Comparison of ENCODE assay signal across 21 cellular contexts in the genomic region with DNA sequence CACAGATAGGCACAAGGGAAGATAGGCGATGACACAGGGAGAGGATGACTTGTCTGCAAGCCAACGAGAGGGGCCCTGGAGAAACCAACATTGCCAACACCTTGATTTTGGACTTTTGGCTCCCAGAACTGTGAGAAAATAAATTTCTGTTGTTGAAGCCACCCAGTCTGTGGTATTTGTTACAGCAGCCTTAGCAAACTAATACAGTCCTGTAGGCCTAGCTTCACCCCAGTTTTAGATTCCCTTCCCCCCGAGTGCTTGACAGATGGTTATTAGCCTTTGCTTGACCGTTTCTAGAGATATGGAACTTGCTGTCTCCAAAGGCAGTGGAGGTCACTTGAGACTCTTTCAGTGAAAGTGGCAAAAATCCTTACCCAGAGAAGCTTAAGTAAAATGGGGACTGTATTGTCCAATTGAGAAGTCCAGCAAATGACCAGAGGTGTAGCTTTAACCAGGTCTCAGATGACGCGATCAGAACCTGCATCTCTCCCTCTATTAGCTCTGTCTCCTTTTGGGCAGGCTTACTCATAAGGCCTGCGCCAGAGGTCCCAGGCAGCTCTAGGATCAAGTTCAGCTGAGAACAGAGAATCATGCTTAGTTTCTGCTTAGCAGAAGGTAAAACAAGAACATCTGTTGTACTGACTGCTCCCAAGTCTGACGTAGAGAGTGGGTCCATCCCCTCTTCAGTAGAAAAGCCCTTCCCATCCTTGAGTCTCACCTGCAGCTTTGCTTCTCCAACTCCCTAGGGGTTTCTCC.
"Had no signal": no experiment of that assay in that cellular context is flagged by ENCODE, and none has a peak within 500 bp of the region (broad histone marks: within the 10 kb centered on the region; RNA-seq: fewer than 3 reads in every experiment).

No MANE protein-coding gene starts in this region.

- DNase-seq: activated T-cell treated with anti-CD3 and anti-CD28 coated beads, Interleukin-2, amount 50 U/mL, for 24 hours; heart right ventricle; islet precursor cell; left cardiac atrium; midbrain; pancreas; right cardiac atrium; stimulated activated CD4-positive, alpha-beta T cell treated with anti-CD3 and anti-CD28 coated beads, Interleukin-12 subunit alpha, Interleukin-12 subunit beta, amount 100 ng/mL, for 4 hours; stimulated activated CD4-positive, alpha-beta T cell treated with anti-CD3 and anti-CD28 coated beads, Interleukin-1b, Interleukin-23, amount 100 ng/mL, for 48 hours; stomach; T1000; transverse colon; uterus had no signal

- H3K9me3 Mint-ChIP-seq: activated naive CD4-positive, alpha-beta T cell treated with anti-CD3 and anti-CD28 coated beads, Interleukin-2, amount 50 U/mL, for 72 hours; activated T-cell treated with anti-CD3 and anti-CD28 coated beads, Interleukin-2, amount 50 U/mL, for 24 hours; nephron; stimulated activated effector memory CD8-positive, alpha-beta T cell treated with anti-CD3 and anti-CD28 coated beads, Interleukin-12 subunit alpha, Interleukin-12 subunit beta, amount 100 ng/mL, for 72 hours; WTC11 had no signal

- H3K27me3 ChIP-seq: breast epithelium, heart right ventricle, pancreas, stomach, transverse colon, uterus had no signal

- H3K4me3 ChIP-seq: breast epithelium, coronary artery, heart right ventricle, pancreas, stomach, transverse colon, uterus had no signal

- H3K27ac ChIP-seq: breast epithelium, coronary artery, epithelial cell of prostate, heart right ventricle, pancreas, stomach, transverse colon, uterus had no signal

- H3K4me1 ChIP-seq: breast epithelium, pancreas, uterus had no signal

- H3K4me3 Mint-ChIP-seq: activated T-cell treated with anti-CD3 and anti-CD28 coated beads, Interleukin-2, amount 50 U/mL, for 24 hours; activated T-helper 17 cell treated with anti-CD3 and anti-CD28 coated beads, Interleukin-2, amount 50 U/mL, for 72 hours; nephron; stimulated activated effector memory CD8-positive, alpha-beta T cell treated with anti-CD3 and anti-CD28 coated beads, Interleukin-12 subunit alpha, Interleukin-12 subunit beta, amount 100 ng/mL, for 72 hours; WTC11 had no signal

- H3K36me3 Mint-ChIP-seq: WTC11 had no signal

- H3K9me3 ChIP-seq: breast epithelium, heart right ventricle, pancreas, stomach, transverse colon, uterus had no signal

- ATAC-seq: activated naive CD4-positive, alpha-beta T cell treated with anti-CD3 and anti-CD28 coated beads, Interleukin-2, amount 50 U/mL, for 72 hours; activated T-helper 17 cell treated with anti-CD3 and anti-CD28 coated beads, Interleukin-2, amount 50 U/mL, for 72 hours; heart right ventricle; left cardiac atrium; pancreas; right cardiac atrium; stimulated activated effector memory CD8-positive, alpha-beta T cell treated with anti-CD3 and anti-CD28 coated beads, Interleukin-12 subunit alpha, Interleukin-12 subunit beta, amount 100 ng/mL, for 72 hours; WTC11 had no signal

- H3K36me3 ChIP-seq: breast epithelium, pancreas, transverse colon, uterus had no signal

- H3K4me1 Mint-ChIP-seq: nephron, WTC11 had no signal

- H3K27me3 Mint-ChIP-seq: activated T-cell treated with anti-CD3 and anti-CD28 coated beads, Interleukin-2, amount 50 U/mL, for 24 hours; activated T-helper 17 cell treated with anti-CD3 and anti-CD28 coated beads, Interleukin-2, amount 50 U/mL, for 72 hours had no signal

- H3K27ac Mint-ChIP-seq: activated T-cell treated with anti-CD3 and anti-CD28 coated beads, Interleukin-2, amount 50 U/mL, for 24 hours; activated T-helper 17 cell treated with anti-CD3 and anti-CD28 coated beads, Interleukin-2, amount 50 U/mL, for 72 hours; nephron; stimulated activated effector memory CD8-positive, alpha-beta T cell treated with anti-CD3 and anti-CD28 coated beads, Interleukin-12 subunit alpha, Interleukin-12 subunit beta, amount 100 ng/mL, for 72 hours; WTC11 had no signal
